In the genomic region with DNA sequence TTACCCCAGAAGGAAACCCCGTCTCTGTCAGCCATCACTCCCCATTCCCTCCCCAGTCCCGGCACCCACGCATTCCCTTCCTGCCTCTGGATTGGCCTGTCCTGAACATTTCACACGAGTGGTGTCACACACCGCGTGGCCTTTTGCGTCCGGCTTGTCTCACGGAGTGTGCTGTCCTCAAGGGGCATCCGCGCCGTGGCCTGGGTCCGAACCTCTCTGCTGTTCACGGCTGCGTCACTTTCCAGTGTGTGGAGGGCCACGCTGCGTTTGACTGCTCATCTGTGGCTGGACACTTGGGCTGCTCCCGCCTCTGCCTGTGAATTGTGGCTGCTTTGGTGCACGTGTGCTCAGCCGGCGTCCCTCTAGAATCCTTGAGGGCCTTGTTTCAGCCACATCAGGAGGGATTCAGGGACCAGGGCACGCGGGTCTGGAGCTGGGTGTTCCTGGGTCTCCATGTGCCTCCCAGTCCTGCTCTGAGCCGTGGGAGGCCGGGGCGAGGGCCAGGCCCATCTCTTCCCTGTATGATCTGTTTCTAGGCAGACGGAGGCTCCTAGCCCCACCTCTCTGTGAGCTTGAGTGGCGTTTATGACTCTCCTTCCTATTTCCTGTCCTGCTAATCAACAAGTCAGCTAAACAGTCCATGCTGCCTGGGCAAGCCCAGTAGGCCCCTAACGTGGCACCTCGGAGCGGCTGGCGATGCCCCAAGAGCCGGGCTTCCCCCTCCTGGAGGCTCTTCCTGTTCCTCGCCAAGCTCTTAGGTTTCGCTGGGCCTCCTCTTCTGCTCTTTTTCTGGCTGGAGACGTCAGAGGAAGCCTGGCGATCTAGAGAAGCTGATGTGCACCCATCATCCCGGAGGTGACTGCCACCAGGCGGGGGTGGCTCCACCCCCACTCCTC, we compare ENCODE assay signal across 8 cellular contexts. TPM values are rescaled to one million over a fixed set of nuclear protein-coding genes. Genes with fewer than 3 reads are reported as not detected.
DNase-seq lines count a peak whose midpoint lies in the region; ATAC-seq and TF ChIP-seq lines count a peak whose summit lies in the region.

No MANE protein-coding gene starts in this region.

- 68% methylated on average over 39 of the region's 39 CpGs for WGBS in thymus

- no peak overlapping the region for H3K4me3 ChIP-seq in AG10803 (ENCODE audit: low read length)
- H3K4me3 ChIP-seq in WERI-Rb-1 (ENCODE audit: low read depth, low read length): no peak overlapping the region
- no peak overlapping the region for H3K4me3 ChIP-seq in endocrine pancreas (ENCODE audit: control insufficient read depth, insufficient read depth, low read length)
- peak overlapping the region in 1 of 2 donors; percentile 24 for H3K4me3 ChIP-seq in muscle layer of colon (ENCODE audit: low read depth in 1 of 2, low read length in 2 of 2)
- no peak overlapping the region for H3K4me3 ChIP-seq in thymus (ENCODE audit: low read length)

- H3K27ac ChIP-seq in WERI-Rb-1 (peak overlapping the region; percentile 40; the same call in 1 of the 2 replicates), muscle layer of colon (ENCODE audit: low read depth, low read length) (peak overlapping the region; percentile 81), thymus (ENCODE audit: low read depth) (peak overlapping the region; percentile 67)

- TF ChIP-seq CTCF in AG10803 (conservative IDR thresholded peaks at IDR 0.05; ENCODE audit: low read length): no peak
- TF ChIP-seq CTCF in WERI-Rb-1 (IDR thresholded peaks at IDR 0.05; ENCODE audit: low read depth, low read length): no peak

- H3K9ac ChIP-seq in endocrine pancreas (ENCODE audit: control insufficient read depth, insufficient read depth, low read length): peak overlapping the region; percentile 75
- peak overlapping the region; percentile 57 for H3K9ac ChIP-seq in muscle layer of colon (ENCODE audit: low read length)

- peaks cover 59% of the 10 kb centered on the region for H3K36me3 ChIP-seq in WERI-Rb-1
- H3K36me3 ChIP-seq in endocrine pancreas (ENCODE audit: control insufficient read depth, insufficient read depth, low read length): no peaks in the 10 kb centered on the region
- H3K36me3 ChIP-seq in muscle layer of colon (ENCODE audit: insufficient read depth, low read length): peaks cover 5% of the 10 kb centered on the region
- H3K36me3 ChIP-seq in thymus (ENCODE audit: control insufficient read depth, insufficient read depth): peaks cover 34% of the 10 kb centered on the region

- ATAC-seq in HG03066 (IDR thresholded peaks at IDR 0.05; ENCODE audit: low read depth, unreplicated experiment) (peak; percentile 54), GM18867 (IDR thresholded peaks at IDR 0.05; ENCODE audit: unreplicated experiment) (no peak)

- H3K9me3 ChIP-seq in WERI-Rb-1 (ENCODE audit: severe bottlenecking) (no peaks in the 10 kb centered on the region), endocrine pancreas (ENCODE audit: control insufficient read depth, low read length) (no peaks in the 10 kb centered on the region), muscle layer of colon (ENCODE audit: low read length) (no peaks in the 10 kb centered on the region), thymus (ENCODE audit: control insufficient read depth) (no peaks in the 10 kb centered on the region)

- peak; percentile 61 for DNase-seq in AG10803 (ENCODE audit: low read depth)
- DNase-seq in WERI-Rb-1: no peak
- DNase-seq in NCI-H748 treated with DMSO at 0.1 percent for 48 hours (lab: John Stamatoyannopoulos, UW): no peak

- H3K4me1 ChIP-seq in endocrine pancreas (ENCODE audit: control insufficient read depth, insufficient read depth, low read length): no peaks in the 10 kb centered on the region
- peaks cover 63% of the 10 kb centered on the region for H3K4me1 ChIP-seq in muscle layer of colon (ENCODE audit: insufficient read depth, low read length)
- H3K4me1 ChIP-seq in thymus (ENCODE audit: control insufficient read depth, insufficient read depth, low read length): peaks cover 6% of the 10 kb centered on the region

- H3K27me3 ChIP-seq in WERI-Rb-1 (ENCODE audit: insufficient read depth, low read depth, severe bottlenecking) (no peaks in the 10 kb centered on the region), endocrine pancreas (ENCODE audit: control insufficient read depth, insufficient read depth, low read length) (no peaks in the 10 kb centered on the region), muscle layer of colon (ENCODE audit: control insufficient read depth in 1 of 2, insufficient read depth in 2 of 2, low read length in 2 of 2) (no peaks in the 10 kb centered on the region), thymus (ENCODE audit: control insufficient read depth, insufficient read depth) (no peaks in the 10 kb centered on the region)

RNA-seq across cellular contexts. Expression of gene STK11, which starts 8.1 kb away (rescaled TPM):
- 60.2 TPM for polyA plus RNA-seq in thymus

RNA-seq across cellular contexts. Expression of gene CBARP, which starts 24.2 kb away (rescaled TPM):
- 0.37 TPM for polyA plus RNA-seq in thymus

RNA-seq across cellular contexts. Expression of gene ATP5F1D, which starts 27.9 kb away (rescaled TPM):
- 150 TPM for polyA plus RNA-seq in thymus

RNA-seq across cellular contexts. Expression of gene MIDN, which starts 34.7 kb away (rescaled TPM):
- 55.1 TPM for polyA plus RNA-seq in thymus

RNA-seq across cellular contexts. Expression of gene SBNO2, which starts 39.6 kb away (rescaled TPM):
- 62.4 TPM for polyA plus RNA-seq in thymus
